ENCODE assay signal across 8 cellular contexts in the genomic region with DNA sequence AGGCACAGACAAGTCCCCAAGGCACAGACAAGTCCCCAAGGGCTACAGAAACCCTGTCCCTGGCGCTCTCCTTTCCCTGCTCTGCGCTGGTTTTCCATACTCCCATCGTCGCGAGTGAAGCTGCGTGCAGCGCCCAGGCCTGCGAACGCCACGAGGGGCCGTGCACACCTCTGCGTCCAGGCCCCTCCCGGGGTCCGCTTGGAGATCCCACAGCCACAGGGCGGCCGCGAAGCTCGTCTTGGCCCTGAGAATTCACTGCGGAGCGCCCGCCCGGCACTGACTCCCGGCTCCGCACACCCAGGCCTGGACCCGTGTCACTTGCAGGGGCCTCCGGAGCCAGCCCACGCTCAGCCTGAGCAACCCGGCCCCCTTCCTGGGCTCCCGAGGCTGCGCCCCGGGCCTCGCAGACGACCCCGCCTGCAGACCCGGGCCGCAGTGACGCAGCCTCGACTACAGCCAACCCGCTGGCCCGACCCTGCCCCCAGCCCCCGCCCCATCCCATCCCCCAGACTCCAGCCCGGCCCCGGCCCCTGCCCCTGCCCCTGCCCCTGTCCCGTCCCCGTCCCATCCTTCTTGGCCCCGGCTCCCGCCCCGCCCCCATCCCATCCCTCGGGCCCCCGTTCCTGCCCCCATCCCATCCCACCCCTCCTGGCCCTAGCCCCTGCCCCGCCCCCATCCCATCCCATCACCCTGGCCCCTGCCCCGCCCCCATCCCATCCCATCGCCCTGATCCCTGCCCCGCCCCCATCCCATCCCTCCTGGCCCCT. TPM values are rescaled to one million over a fixed set of nuclear protein-coding genes. Genes with fewer than 3 reads are reported as not detected.
DNase-seq lines count a peak whose midpoint lies in the region; ATAC-seq and TF ChIP-seq lines count a peak whose summit lies in the region.

No MANE protein-coding gene starts in this region.

- DNase-seq in EH (ENCODE audit: low read depth) (peak; percentile 27), fibroblast of mammary gland (ENCODE audit: low read depth) (no peak), posterior vena cava (ENCODE audit: low spot score) (peak; percentile 78), SW 1271 (lab: John Stamatoyannopoulos, UW) (no peak)
- no peak for DNase-seq in stimulated activated CD4-positive, alpha-beta T cell treated with anti-CD3 and anti-CD28 coated beads, Interleukin-1b, Interleukin-23, amount 100 ng/mL, for 48 hours

- H3K4me3 ChIP-seq in fibroblast of mammary gland (ENCODE audit: control insufficient read depth, low read depth, low read length), result peak overlapping the region; percentile 70

- ATAC-seq in SK-N-SH treated with all-trans-retinoic acid at 6 μM for 48 hours (peak; percentile 23), GM19452 (IDR thresholded peaks at IDR 0.05; ENCODE audit: unreplicated experiment) (no peak), HG02588 (IDR thresholded peaks at IDR 0.05; ENCODE audit: unreplicated experiment) (no peak)

- intact Hi-C loops in posterior vena cava (cut with DNase I), result no loop called here

- no peak for TF ChIP-seq CTCF in fibroblast of mammary gland (conservative IDR thresholded peaks at IDR 0.05; ENCODE audit: control insufficient read depth, insufficient read depth, low read depth, low read length)

TF ChIP-seq in SK-N-SH treated with all-trans-retinoic acid at 6 μM for 48 hours, 23 proteins besides CTCF, POLR2A, EP300 and RAD21:
- TF ChIP-seq, protein P1, sequence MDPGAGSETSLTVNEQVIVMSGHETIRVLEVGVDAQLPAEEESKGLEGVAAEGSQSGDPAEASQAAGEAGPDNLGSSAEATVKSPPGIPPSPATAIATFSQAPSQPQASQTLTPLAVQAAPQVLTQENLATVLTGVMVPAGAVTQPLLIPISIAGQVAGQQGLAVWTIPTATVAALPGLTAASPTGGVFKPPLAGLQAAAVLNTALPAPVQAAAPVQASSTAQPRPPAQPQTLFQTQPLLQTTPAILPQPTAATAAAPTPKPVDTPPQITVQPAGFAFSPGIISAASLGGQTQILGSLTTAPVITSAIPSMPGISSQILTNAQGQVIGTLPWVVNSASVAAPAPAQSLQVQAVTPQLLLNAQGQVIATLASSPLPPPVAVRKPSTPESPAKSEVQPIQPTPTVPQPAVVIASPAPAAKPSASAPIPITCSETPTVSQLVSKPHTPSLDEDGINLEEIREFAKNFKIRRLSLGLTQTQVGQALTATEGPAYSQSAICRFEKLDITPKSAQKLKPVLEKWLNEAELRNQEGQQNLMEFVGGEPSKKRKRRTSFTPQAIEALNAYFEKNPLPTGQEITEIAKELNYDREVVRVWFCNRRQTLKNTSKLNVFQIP (CRISPR knock-in tag; IDR thresholded peaks at IDR 0.05; ENCODE audit: borderline replicate concordance, low read depth), result no peak
- TF ChIP-seq BACH2 (CRISPR knock-in tag; IDR thresholded peaks at IDR 0.05; ENCODE audit: borderline replicate concordance), result no peak
- TF ChIP-seq ZFP30 (CRISPR knock-in tag; IDR thresholded peaks at IDR 0.05), result no peak
- TF ChIP-seq, protein P2, sequence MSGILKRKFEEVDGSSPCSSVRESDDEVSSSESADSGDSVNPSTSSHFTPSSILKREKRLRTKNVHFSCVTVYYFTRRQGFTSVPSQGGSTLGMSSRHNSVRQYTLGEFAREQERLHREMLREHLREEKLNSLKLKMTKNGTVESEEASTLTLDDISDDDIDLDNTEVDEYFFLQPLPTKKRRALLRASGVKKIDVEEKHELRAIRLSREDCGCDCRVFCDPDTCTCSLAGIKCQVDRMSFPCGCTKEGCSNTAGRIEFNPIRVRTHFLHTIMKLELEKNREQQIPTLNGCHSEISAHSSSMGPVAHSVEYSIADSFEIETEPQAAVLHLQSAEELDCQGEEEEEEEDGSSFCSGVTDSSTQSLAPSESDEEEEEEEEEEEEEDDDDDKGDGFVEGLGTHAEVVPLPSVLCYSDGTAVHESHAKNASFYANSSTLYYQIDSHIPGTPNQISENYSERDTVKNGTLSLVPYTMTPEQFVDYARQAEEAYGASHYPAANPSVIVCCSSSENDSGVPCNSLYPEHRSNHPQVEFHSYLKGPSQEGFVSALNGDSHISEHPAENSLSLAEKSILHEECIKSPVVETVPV (CRISPR knock-in tag; IDR thresholded peaks at IDR 0.05), result no peak
- no peak for TF ChIP-seq ZNF8 (CRISPR knock-in tag; IDR thresholded peaks at IDR 0.05)
- TF ChIP-seq, protein P3, sequence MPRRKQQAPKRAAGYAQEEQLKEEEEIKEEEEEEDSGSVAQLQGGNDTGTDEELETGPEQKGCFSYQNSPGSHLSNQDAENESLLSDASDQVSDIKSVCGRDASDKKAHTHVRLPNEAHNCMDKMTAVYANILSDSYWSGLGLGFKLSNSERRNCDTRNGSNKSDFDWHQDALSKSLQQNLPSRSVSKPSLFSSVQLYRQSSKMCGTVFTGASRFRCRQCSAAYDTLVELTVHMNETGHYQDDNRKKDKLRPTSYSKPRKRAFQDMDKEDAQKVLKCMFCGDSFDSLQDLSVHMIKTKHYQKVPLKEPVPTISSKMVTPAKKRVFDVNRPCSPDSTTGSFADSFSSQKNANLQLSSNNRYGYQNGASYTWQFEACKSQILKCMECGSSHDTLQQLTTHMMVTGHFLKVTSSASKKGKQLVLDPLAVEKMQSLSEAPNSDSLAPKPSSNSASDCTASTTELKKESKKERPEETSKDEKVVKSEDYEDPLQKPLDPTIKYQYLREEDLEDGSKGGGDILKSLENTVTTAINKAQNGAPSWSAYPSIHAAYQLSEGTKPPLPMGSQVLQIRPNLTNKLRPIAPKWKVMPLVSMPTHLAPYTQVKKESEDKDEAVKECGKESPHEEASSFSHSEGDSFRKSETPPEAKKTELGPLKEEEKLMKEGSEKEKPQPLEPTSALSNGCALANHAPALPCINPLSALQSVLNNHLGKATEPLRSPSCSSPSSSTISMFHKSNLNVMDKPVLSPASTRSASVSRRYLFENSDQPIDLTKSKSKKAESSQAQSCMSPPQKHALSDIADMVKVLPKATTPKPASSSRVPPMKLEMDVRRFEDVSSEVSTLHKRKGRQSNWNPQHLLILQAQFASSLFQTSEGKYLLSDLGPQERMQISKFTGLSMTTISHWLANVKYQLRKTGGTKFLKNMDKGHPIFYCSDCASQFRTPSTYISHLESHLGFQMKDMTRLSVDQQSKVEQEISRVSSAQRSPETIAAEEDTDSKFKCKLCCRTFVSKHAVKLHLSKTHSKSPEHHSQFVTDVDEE (CRISPR knock-in tag; IDR thresholded peaks at IDR 0.05), result no peak
- no peak for TF ChIP-seq TOX (CRISPR knock-in tag; IDR thresholded peaks at IDR 0.05; ENCODE audit: borderline replicate concordance)
- TF ChIP-seq ESRRG (CRISPR knock-in tag; IDR thresholded peaks at IDR 0.05), result no peak
- TF ChIP-seq, protein P4, sequence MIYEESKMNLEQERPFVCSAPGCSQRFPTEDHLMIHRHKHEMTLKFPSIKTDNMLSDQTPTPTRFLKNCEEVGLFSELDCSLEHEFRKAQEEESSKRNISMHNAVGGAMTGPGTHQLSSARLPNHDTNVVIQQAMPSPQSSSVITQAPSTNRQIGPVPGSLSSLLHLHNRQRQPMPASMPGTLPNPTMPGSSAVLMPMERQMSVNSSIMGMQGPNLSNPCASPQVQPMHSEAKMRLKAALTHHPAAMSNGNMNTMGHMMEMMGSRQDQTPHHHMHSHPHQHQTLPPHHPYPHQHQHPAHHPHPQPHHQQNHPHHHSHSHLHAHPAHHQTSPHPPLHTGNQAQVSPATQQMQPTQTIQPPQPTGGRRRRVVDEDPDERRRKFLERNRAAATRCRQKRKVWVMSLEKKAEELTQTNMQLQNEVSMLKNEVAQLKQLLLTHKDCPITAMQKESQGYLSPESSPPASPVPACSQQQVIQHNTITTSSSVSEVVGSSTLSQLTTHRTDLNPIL (CRISPR knock-in tag; IDR thresholded peaks at IDR 0.05; ENCODE audit: low read depth), result no peak
- no peak for TF ChIP-seq ISL1 (CRISPR knock-in tag; IDR thresholded peaks at IDR 0.05)
- TF ChIP-seq, protein P5, sequence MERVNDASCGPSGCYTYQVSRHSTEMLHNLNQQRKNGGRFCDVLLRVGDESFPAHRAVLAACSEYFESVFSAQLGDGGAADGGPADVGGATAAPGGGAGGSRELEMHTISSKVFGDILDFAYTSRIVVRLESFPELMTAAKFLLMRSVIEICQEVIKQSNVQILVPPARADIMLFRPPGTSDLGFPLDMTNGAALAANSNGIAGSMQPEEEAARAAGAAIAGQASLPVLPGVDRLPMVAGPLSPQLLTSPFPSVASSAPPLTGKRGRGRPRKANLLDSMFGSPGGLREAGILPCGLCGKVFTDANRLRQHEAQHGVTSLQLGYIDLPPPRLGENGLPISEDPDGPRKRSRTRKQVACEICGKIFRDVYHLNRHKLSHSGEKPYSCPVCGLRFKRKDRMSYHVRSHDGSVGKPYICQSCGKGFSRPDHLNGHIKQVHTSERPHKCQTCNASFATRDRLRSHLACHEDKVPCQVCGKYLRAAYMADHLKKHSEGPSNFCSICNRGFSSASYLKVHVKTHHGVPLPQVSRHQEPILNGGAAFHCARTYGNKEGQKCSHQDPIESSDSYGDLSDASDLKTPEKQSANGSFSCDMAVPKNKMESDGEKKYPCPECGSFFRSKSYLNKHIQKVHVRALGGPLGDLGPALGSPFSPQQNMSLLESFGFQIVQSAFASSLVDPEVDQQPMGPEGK (CRISPR knock-in tag; IDR thresholded peaks at IDR 0.05; ENCODE audit: borderline replicate concordance), result no peak
- no peak for TF ChIP-seq PPARA (CRISPR knock-in tag; IDR thresholded peaks at IDR 0.05; ENCODE audit: borderline replicate concordance)

RNA-seq across cellular contexts. Expression of a gene that starts 0.8 kb away (rescaled TPM):
- total RNA-seq in posterior vena cava, result 10 to 100 TPM; 27.1 to 27.4 TPM

Comparison
In these comparisons a context has a peak if more than half of its experiments do, and no peak if none do; other contexts are left out.
1. DNase-seq: peak in EH (single experiment) and posterior vena cava (single experiment); none in fibroblast of mammary gland (single experiment), SW 1271 (0 of 2) and stimulated activated CD4-positive, alpha-beta T cell treated with anti-CD3 and anti-CD28 coated beads, Interleukin-1b, Interleukin-23, amount 100 ng/mL, for 48 hours (single experiment).